Comparison of ENCODE assay signal across 23 cellular contexts in genomic region chr22:46707305-46707704, GRCh38. TPM values are rescaled to one million over a fixed set of nuclear protein-coding genes. Genes with fewer than 3 reads are reported as not detected.
DNase-seq lines count a peak whose midpoint lies in the region; ATAC-seq, FAIRE-seq and TF ChIP-seq lines count a peak whose summit lies in the region.
"Had no signal": no experiment of that assay in that cellular context is flagged by ENCODE, and none has a peak within 500 bp of the region (broad histone marks: within the 10 kb centered on the region; RNA-seq: fewer than 3 reads in every experiment).

No MANE protein-coding gene starts in this region.

- 92% methylated on average over 13 of the region's 13 CpGs; no CpG with 5 or more reads in 1 of the 2 experiments for WGBS in H1 (ENCODE audit: extremely low coverage in 1 of 2, insufficient coverage in 1 of 2, insufficient read length in 1 of 2, insufficient replicate concordance in 2 of 2, low coverage in 1 of 2, low lambda C conversion rate in 2 of 2, missing lambda C conversion rate in 1 of 2), 2 experiments

- H3K36me3 ChIP-seq in right atrium auricular region (peaks cover 88% of the 10 kb centered on the region), H1 (ENCODE audit: control insufficient read depth in 2 of 4, insufficient read depth in 4 of 4, low read length in 3 of 4) (peaks cover 0 to 31% (median 26%) of the 10 kb centered on the region in 4 experiments; a peak in 6 of 8 replicates), osteoblast (ENCODE audit: insufficient read depth, low read length) (peaks cover 44% of the 10 kb centered on the region), H7 (replicated peaks; ENCODE audit: control insufficient read depth, insufficient read depth, low read length) (peaks cover 12% of the 10 kb centered on the region)

- H3K18ac ChIP-seq in H1 (ENCODE audit: extremely low read depth, low read length), result no peak overlapping the region

- no peak overlapping the region for H3K56ac ChIP-seq in H1 (replicated peaks; ENCODE audit: insufficient read length, low read depth, low read length)

- peaks cover 12 to 14% of the 10 kb centered on the region in 2 experiments for H4K20me1 ChIP-seq in H1 (replicated peaks in 1 of 2; ENCODE audit: control insufficient read depth in 1 of 2, insufficient read depth in 2 of 2, low read length in 2 of 2)
- peaks cover 3% of the 10 kb centered on the region for H4K20me1 ChIP-seq in osteoblast (ENCODE audit: insufficient read depth, low read length)

- H2BK5ac ChIP-seq in H1 (ENCODE audit: low read depth, low read length), result no peak overlapping the region

- no peak overlapping the region for H3K4me3 ChIP-seq in right atrium auricular region
- no peak overlapping the region for H3K4me3 ChIP-seq in H1 (ENCODE audit: extremely low read depth in 1 of 4, insufficient read depth in 2 of 4, low read depth in 3 of 4, low read length in 4 of 4)
- no peak overlapping the region for H3K4me3 ChIP-seq in osteoblast (ENCODE audit: insufficient read depth, low read length)
- H3K4me3 ChIP-seq in H7 (ENCODE audit: insufficient read depth, low read depth, low read length), result no peak overlapping the region
- H3K4me3 ChIP-seq: BLaER1, GM12878 had no signal

- DNase-seq in Right ventricle myocardium superior (peak; percentile 22), right atrium auricular region (ENCODE audit: low spot score) (no peak), H1 (ENCODE audit: low read depth in 1 of 2, low spot score in 2 of 2) (no peak), osteoblast (ENCODE audit: insufficient read length, low spot score, missing footprints) (peak; percentile 66), H7 (no peak), superior temporal gyrus (ENCODE audit: extremely low spot score) (no peak)
- DNase-seq: CD4-positive, alpha-beta T cell; CD8-positive, alpha-beta memory T cell; DMS 273 treated with DMSO at 0.1 percent for 48 hours; DMS79; EL; GDM1; GOT3; H9; HFFc6 had no signal

- H3K27me3 ChIP-seq in right atrium auricular region (no peaks in the 10 kb centered on the region), H1 (replicated peaks in 1 of 4; ENCODE audit: control insufficient read depth in 3 of 4, extremely low read depth in 1 of 4, insufficient read depth in 3 of 4, low read length in 3 of 4) (no peaks in the 10 kb centered on the region), osteoblast (ENCODE audit: insufficient read depth, low read length) (no peaks in the 10 kb centered on the region), H7 (ENCODE audit: control insufficient read depth, insufficient read depth, low read length) (no peaks in the 10 kb centered on the region)
- H3K27me3 ChIP-seq: BLaER1 had no signal

- H3K9ac ChIP-seq in H1 (replicated peaks in 1 of 4; ENCODE audit: extremely low read depth in 1 of 4, low read depth in 3 of 4, low read length in 3 of 4), result no peak overlapping the region
- H3K9ac ChIP-seq: BLaER1 had no signal

- H2AFZ ChIP-seq in H1 (ENCODE audit: low read length), result no peak overlapping the region
- no peak overlapping the region for H2AFZ ChIP-seq in osteoblast (ENCODE audit: low read length)

- no peaks in the 10 kb centered on the region for H3K23me2 ChIP-seq in H1 (ENCODE audit: low read depth, low read length)

- TF ChIP-seq CTCF in right atrium auricular region (IDR thresholded peaks at IDR 0.05) (no peak), H1 (IDR thresholded peaks at IDR 0.05; ENCODE audit: control extremely low read depth in 1 of 3, insufficient read depth in 1 of 3, low read depth in 1 of 3, low read length in 3 of 3) (no peak), osteoblast (IDR thresholded peaks at IDR 0.05; ENCODE audit: extremely low read depth, low read depth, low read length) (no peak)

- H2BK20ac ChIP-seq in H1 (ENCODE audit: low read length), result no peak overlapping the region

- peak overlapping the region; percentile 25; the same call in 1 of the 2 replicates for H4K8ac ChIP-seq in H1 (ENCODE audit: extremely low read depth, insufficient read depth, low read length)

- POLR2A ChIA-PET in H1 (lab: Charles Lee; ENCODE audit: partially characterized antibody), result no interaction called here

- H3K79me1 ChIP-seq in H1 (ENCODE audit: low read depth, low read length), result no peaks in the 10 kb centered on the region

- intact Hi-C loops in Right ventricle myocardium superior (cut with DNase I), result no loop called here

- H3K4me2 ChIP-seq in H1 (ENCODE audit: insufficient read depth in 1 of 2, low read depth in 2 of 2, low read length in 2 of 2) (no peak overlapping the region), osteoblast (ENCODE audit: insufficient read depth, low read length) (no peak overlapping the region)
- H3K4me2 ChIP-seq: BLaER1 had no signal

- H3K79me2 ChIP-seq in H1 (ENCODE audit: control insufficient read depth in 1 of 2, insufficient read depth in 2 of 2, low read length in 2 of 2), result no peaks in the 10 kb centered on the region
- H3K79me2 ChIP-seq in osteoblast (ENCODE audit: insufficient read depth, low read length), result no peaks in the 10 kb centered on the region

- ATAC-seq in Right ventricle myocardium superior (ENCODE audit: poor library complexity), result no peak
- ATAC-seq: GM12878, HCT116 had no signal

- TF ChIP-seq EP300 in H1 (IDR thresholded peaks at IDR 0.05; ENCODE audit: borderline replicate concordance in 1 of 2, low read depth in 2 of 2, low read length in 2 of 2), result no peak

- TF ChIP-seq POLR2A in H1 (IDR thresholded peaks at IDR 0.05; ENCODE audit: control extremely low read depth in 1 of 2, low read depth in 2 of 2, low read length in 2 of 2), result no peak

- H2BK120ac ChIP-seq in H1 (replicated peaks; ENCODE audit: low read depth, low read length), result no peak overlapping the region

- no peaks in the 10 kb centered on the region for H3K9me3 ChIP-seq in right atrium auricular region
- no peaks in the 10 kb centered on the region for H3K9me3 ChIP-seq in H1 (ENCODE audit: insufficient read depth in 2 of 2, low read depth in 1 of 2, low read length in 1 of 2)
- no peaks in the 10 kb centered on the region for H3K9me3 ChIP-seq in osteoblast (ENCODE audit: low read depth, low read length)
- H3K9me3 ChIP-seq: BLaER1 had no signal

- no peak overlapping the region for H3K4ac ChIP-seq in H1 (replicated peaks; ENCODE audit: insufficient read length, low read depth, low read length)

- no peaks in the 10 kb centered on the region for H3K4me1 ChIP-seq in right atrium auricular region
- no peaks in the 10 kb centered on the region for H3K4me1 ChIP-seq in H1 (replicated peaks in 1 of 4; ENCODE audit: control insufficient read depth in 3 of 4, insufficient read depth in 4 of 4, low read length in 3 of 4)
- no peaks in the 10 kb centered on the region for H3K4me1 ChIP-seq in osteoblast (ENCODE audit: insufficient read depth, low read length)

- H3K14ac ChIP-seq in H1 (ENCODE audit: insufficient read length), result no peak overlapping the region

- no peak overlapping the region for H2AK5ac ChIP-seq in H1 (ENCODE audit: low read depth, low read length)

- H3K23ac ChIP-seq in H1 (ENCODE audit: insufficient read length), result no peak overlapping the region

- H3K27ac ChIP-seq in right atrium auricular region (no peak overlapping the region), H1 (ENCODE audit: low read depth, low read length) (no peak overlapping the region), osteoblast (ENCODE audit: low read depth, low read length) (no peak overlapping the region)
- H3K27ac ChIP-seq: 22Rv1, BLaER1, C4-2B had no signal

- FAIRE-seq in H1 (lab: Jason Lieb, UNC), result no peak
- FAIRE-seq: A204.1, D721Med, GM12878, GM18507 had no signal

- H2BK12ac ChIP-seq in H1 (ENCODE audit: low read depth, low read length), result no peak overlapping the region

- H4K5ac ChIP-seq in H1 (ENCODE audit: insufficient read length, low read depth, low read length), result no peak overlapping the region

- no peak overlapping the region for H2BK15ac ChIP-seq in H1 (ENCODE audit: low read length)

- no peak for TF ChIP-seq RAD21 in H1 (IDR thresholded peaks at IDR 0.05 in 1 of 2, conservative IDR thresholded peaks at IDR 0.05 in 1 of 2; ENCODE audit: low read depth in 2 of 2, low read length in 2 of 2)

- CTCF ChIA-PET in H1 (lab: Charles Lee; ENCODE audit: partially characterized antibody), result interaction anchor here (0.6 kb wide), 1 partner anchor 34 kb away, joined by 3 read pairs; no protein-coding TSS in a partner anchor

- no peak overlapping the region for H4K91ac ChIP-seq in H1 (replicated peaks; ENCODE audit: insufficient read length, low read length)

TF ChIP-seq in H1, 55 proteins besides CTCF, POLR2A, EP300 and RAD21 (continues in another document):
- TF ChIP-seq BRCA1 (IDR thresholded peaks at IDR 0.05; ENCODE audit: low read depth, low read length) (no peak), GABPA (IDR thresholded peaks at IDR 0.05; ENCODE audit: borderline replicate concordance, insufficient read depth, low read length) (no peak), CBX8 (IDR thresholded peaks at IDR 0.05; ENCODE audit: borderline replicate concordance, low read depth, low read length) (no peak)

RNA-seq across cellular contexts. Expression of gene CERK, which starts 30.7 kb away (rescaled TPM):
- total RNA-seq in Right ventricle myocardium superior (69.0 TPM), right atrium auricular region (10 to 100 TPM; 46.0 to 59.8 TPM), osteoblast (27.7 and 28.2 TPM in 2 replicates)
- total RNA-seq in H1 (2021; fragmentation: NEBNext Ultra II Directional; extraction: Animal tissue kit (Norgen Biotek cat#: 25700)), result 59.0 TPM in 2 replicates
- polyA plus RNA-seq in H1 (2011; rRNA removed), result 26.6 and 31.5 TPM in 2 replicates
- 37.5 TPM for polyA plus RNA-seq in H1 (2011; cell fraction: cytosol; rRNA removed)
- polyA plus RNA-seq in H1 (2011; cell fraction: nucleus; rRNA removed), result 33.7 TPM
- 36.8 to 41.7 TPM (median 38.9 TPM) in 4 replicates for polyA plus RNA-seq in H1 (2012, experiment 1 of 2)
- polyA plus RNA-seq in H1 (2012, experiment 2 of 2), result 32.8 TPM
- polyA plus RNA-seq in H1 (2013, experiment 1 of 2), result 27.6 TPM
- 28.7 TPM for polyA plus RNA-seq in H1 (2013, experiment 2 of 2)
- 55.9 and 58.7 TPM in 2 replicates for polyA minus RNA-seq in H1 (2011; rRNA and poly(A)+ RNA removed)
- 36.6 TPM for polyA minus RNA-seq in H1 (2011; cell fraction: cytosol; rRNA and poly(A)+ RNA removed)
- 26.0 TPM for polyA minus RNA-seq in H1 (2011; cell fraction: nucleus; rRNA and poly(A)+ RNA removed)
- total RNA-seq in H7 (2014; rRNA removed; shearing (Covaris generic)), result 54.8 and 57.2 TPM in 2 replicates

RNA-seq across cellular contexts. Expression of gene TBC1D22A, which starts 55.1 kb away (rescaled TPM):
- 14.0 TPM for total RNA-seq in Right ventricle myocardium superior
- total RNA-seq in right atrium auricular region, result 10 to 100 TPM; 11.5 to 15.4 TPM
- 18.4 and 19.0 TPM in 2 replicates for total RNA-seq in H1 (2021; fragmentation: NEBNext Ultra II Directional; extraction: Animal tissue kit (Norgen Biotek cat#: 25700))
- polyA plus RNA-seq in H1 (2011; rRNA removed), result 11.9 and 14.0 TPM in 2 replicates
- 11.3 TPM for polyA plus RNA-seq in H1 (2011; cell fraction: cytosol; rRNA removed)
- polyA plus RNA-seq in H1 (2011; cell fraction: nucleus; rRNA removed), result 11.6 TPM
- 11.4 to 14.8 TPM (median 13.5 TPM) in 4 replicates for polyA plus RNA-seq in H1 (2012, experiment 1 of 2)
- polyA plus RNA-seq in H1 (2012, experiment 2 of 2), result 14.1 TPM
- 9.6 TPM for polyA plus RNA-seq in H1 (2013, experiment 1 of 2)
- polyA plus RNA-seq in H1 (2013, experiment 2 of 2), result 9.5 TPM
- 10.9 and 12.5 TPM in 2 replicates for polyA minus RNA-seq in H1 (2011; rRNA and poly(A)+ RNA removed)
- 11.4 TPM for polyA minus RNA-seq in H1 (2011; cell fraction: cytosol; rRNA and poly(A)+ RNA removed)
- 19.0 TPM for polyA minus RNA-seq in H1 (2011; cell fraction: nucleus; rRNA and poly(A)+ RNA removed)
- 17.7 and 18.9 TPM in 2 replicates for total RNA-seq in osteoblast
- 8.2 and 9.7 TPM in 2 replicates for total RNA-seq in H7 (2014; rRNA removed; shearing (Covaris generic))

Comparison
In these comparisons a context has a peak if more than half of its experiments do, and no peak if none do; other contexts are left out.
1. DNase-seq: peak in Right ventricle myocardium superior (single experiment) and osteoblast (single experiment); none in right atrium auricular region (single experiment), H1 (0 of 2), H7 (single experiment) and superior temporal gyrus (single experiment).